ENCODE assay signal across 1 cellular context in the genomic region with DNA sequence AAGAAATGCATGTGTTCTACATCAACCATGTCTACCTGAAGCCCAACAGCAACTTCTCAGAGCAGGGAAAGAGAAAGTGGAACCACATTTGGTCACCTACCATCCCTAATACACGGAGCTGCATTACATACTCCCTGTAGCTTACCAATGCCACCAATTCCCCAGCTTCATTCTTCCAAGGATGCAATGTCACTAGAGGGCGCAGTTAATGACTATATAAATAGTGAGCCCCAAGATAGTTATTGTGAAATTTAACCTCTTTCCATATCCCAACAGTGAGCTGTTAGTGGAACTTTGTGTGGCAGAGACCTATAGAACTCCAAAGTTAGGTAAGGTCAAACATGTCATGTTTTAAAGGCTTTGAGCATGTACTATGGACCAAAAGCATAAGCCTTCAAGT.
TF ChIP-seq lines count a peak whose summit lies in the region.

No MANE protein-coding gene starts in this region.

TF ChIP-seq in endothelial cell of umbilical vein, 7 proteins besides CTCF, POLR2A, EP300 and RAD21:
- no peak for TF ChIP-seq POLR2AphosphoS5 (IDR thresholded peaks at IDR 0.05; ENCODE audit: insufficient read depth, low read depth, low read length)
- TF ChIP-seq FOS (IDR thresholded peaks at IDR 0.05; ENCODE audit: borderline replicate concordance, insufficient read depth, low read length), result no peak
- no peak for TF ChIP-seq JUN (IDR thresholded peaks at IDR 0.05; ENCODE audit: borderline replicate concordance, insufficient read depth, insufficient read length, low read depth)
- no peak for TF ChIP-seq MYC (IDR thresholded peaks at IDR 0.05; ENCODE audit: low read depth, low read length)
- TF ChIP-seq, protein P1, sequence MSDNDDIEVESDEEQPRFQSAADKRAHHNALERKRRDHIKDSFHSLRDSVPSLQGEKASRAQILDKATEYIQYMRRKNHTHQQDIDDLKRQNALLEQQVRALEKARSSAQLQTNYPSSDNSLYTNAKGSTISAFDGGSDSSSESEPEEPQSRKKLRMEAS (IDR thresholded peaks at IDR 0.05; ENCODE audit: insufficient read depth, insufficient read length), result no peak
- no peak for TF ChIP-seq EZH2 (IDR thresholded peaks at IDR 0.05; ENCODE audit: borderline replicate concordance, low read depth, low read length, severe bottlenecking)
- TF ChIP-seq GATA2 (IDR thresholded peaks at IDR 0.05; ENCODE audit: insufficient read depth, insufficient read length, low read depth, low read length), result no peak
